In the genomic region with DNA sequence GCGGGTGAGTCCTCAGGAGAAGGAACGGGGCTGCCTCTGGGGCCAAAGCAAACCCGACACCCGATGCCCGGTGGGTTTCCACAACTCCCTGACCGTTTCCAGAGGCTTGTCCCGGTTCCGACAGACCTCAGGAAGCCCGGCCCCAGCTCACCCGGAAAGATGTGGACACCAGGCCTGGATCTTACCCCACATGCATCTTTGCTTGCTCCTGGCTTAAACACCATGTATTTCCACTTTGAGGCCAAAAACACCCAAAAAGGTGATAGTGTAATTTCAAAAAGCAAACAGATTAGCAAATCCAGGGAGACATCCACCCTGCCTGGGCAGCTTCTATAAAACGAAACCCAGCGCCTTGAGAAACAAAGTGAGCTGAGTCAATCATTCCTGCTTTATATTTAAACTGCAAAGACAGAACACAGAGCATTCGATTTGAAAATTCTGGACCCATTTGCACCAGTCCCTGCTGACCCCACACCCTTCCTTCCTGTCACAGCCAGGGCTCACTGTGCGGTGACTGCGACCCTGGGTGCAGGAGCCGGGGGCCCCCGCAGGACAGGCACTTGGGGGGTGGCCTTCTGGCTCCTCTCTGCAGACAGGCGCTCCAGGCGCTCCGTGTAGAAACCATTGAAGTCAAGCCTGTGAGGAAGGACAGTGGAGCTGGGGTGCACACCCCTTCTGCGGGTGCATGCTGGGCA, we compare ENCODE assay signal across 19 cellular contexts. TPM values are rescaled to one million over a fixed set of nuclear protein-coding genes. Genes with fewer than 3 reads are reported as not detected.
DNase-seq lines count a peak whose midpoint lies in the region; ATAC-seq, FAIRE-seq and TF ChIP-seq lines count a peak whose summit lies in the region.
"Had no signal": no experiment of that assay in that cellular context is flagged by ENCODE, and none has a peak within 500 bp of the region (broad histone marks: within the 10 kb centered on the region; RNA-seq: fewer than 3 reads in every experiment).

No MANE protein-coding gene starts in this region.

- WGBS in IMR-90 (ENCODE audit: extremely low coverage in 2 of 2, insufficient read length in 1 of 2), 2 experiments: 100% methylated on average over 2 of the region's 21 CpGs; no CpG with 5 or more reads in 1 of the 2 experiments

- POLR2A ChIA-PET in IMR-90 (lab: Charles Lee; ENCODE audit: unreplicated experiment): no interaction called here
- POLR2A ChIA-PET in naive thymus-derived CD4-positive, alpha-beta T cell (lab: Charles Lee): interaction anchor here (0.9 kb wide), 2 partner anchors 17 to 22 kb away, joined by 3 read pairs; no protein-coding TSS in a partner anchor

- H3K9ac ChIP-seq in BLaER1: no peak overlapping the region
- no peak overlapping the region for H3K9ac ChIP-seq in IMR-90 (ENCODE audit: low read depth, low read length)
- H3K9ac ChIP-seq: GM23248 had no signal

- peaks cover 0 to 10% (median 6%) of the 10 kb centered on the region in 5 donors for H3K36me3 Mint-ChIP-seq in naive thymus-derived CD4-positive, alpha-beta T cell
- H3K36me3 Mint-ChIP-seq: activated naive CD8-positive, alpha-beta T cell had no signal

- no peak overlapping the region for H2BK120ac ChIP-seq in IMR-90 (ENCODE audit: low read depth, low read length)

- no TSS peak for BruUV-seq in IMR-90 (replicated peaks; lab: Mats Ljungman, UMichigan)

- peaks cover 0 to 3% of the 10 kb centered on the region in 2 experiments; a peak in 1 of 4 replicates for H3K79me1 ChIP-seq in IMR-90 (ENCODE audit: low read depth in 1 of 2, low read length in 2 of 2)

- no peak for FAIRE-seq in GM12892 (lab: Jason Lieb, UNC)
- FAIRE-seq: GM12878 had no signal

- no peak for DNase-seq in IMR-90
- no peak for DNase-seq in breast epithelium (ENCODE audit: low spot score in 2 of 2)
- no peak for DNase-seq in naive thymus-derived CD4-positive, alpha-beta T cell
- no peak for DNase-seq in GM12892 (ENCODE audit: insufficient read length)
- no peak for DNase-seq in cerebellum (ENCODE audit: low spot score)
- DNase-seq: activated CD8-positive, alpha-beta memory T cell treated with anti-CD3 and anti-CD28 coated beads, Interleukin-2, amount 50 U/mL, for 48 hours; GM23248; NCI-H2171 had no signal

- peaks cover 11 to 36% (median 20%) of the 10 kb centered on the region in 7 donors for H3K4me1 Mint-ChIP-seq in naive thymus-derived CD4-positive, alpha-beta T cell

- no peak overlapping the region for H2BK5ac ChIP-seq in IMR-90 (ENCODE audit: low read depth, low read length, poor library complexity, severe bottlenecking)

- H2AK5ac ChIP-seq in IMR-90 (ENCODE audit: low read depth, low read length): no peak overlapping the region

- intact Hi-C loops in IMR-90 (cut with micrococcal nuclease): no loop called here
- intact Hi-C loops in breast epithelium (cut with DNase I; ENCODE audit: low total_unique reads): no loop called here
- intact Hi-C loops in naive thymus-derived CD4-positive, alpha-beta T cell (cut with micrococcal nuclease): loop anchor here in 1 of 2 donors (5.0 kb wide), 1 partner anchor 1122 kb away; no protein-coding TSS in a partner anchor

- H3K4me3 Mint-ChIP-seq in naive thymus-derived CD4-positive, alpha-beta T cell: peak overlapping the region in 1 of 10 donors; percentile 25

- H3K27ac Mint-ChIP-seq in naive thymus-derived CD4-positive, alpha-beta T cell: peak overlapping the region in 6 of 9 donors; percentile 22 to 72 (median 54)
- H3K27ac Mint-ChIP-seq: activated naive CD8-positive, alpha-beta T cell had no signal

- ATAC-seq in IMR-90 (ENCODE audit: low read depth) (no peak), GM18505 (IDR thresholded peaks at IDR 0.05; ENCODE audit: unreplicated experiment) (no peak), GM19023 (IDR thresholded peaks at IDR 0.05; ENCODE audit: unreplicated experiment) (no peak)
- ATAC-seq in naive thymus-derived CD4-positive, alpha-beta T cell: no peak

- peaks cover 65% of the 10 kb centered on the region for H3K36me3 ChIP-seq in BLaER1
- H3K36me3 ChIP-seq in IMR-90 (ENCODE audit: control insufficient read depth, insufficient read depth, low read length): peaks cover 47% of the 10 kb centered on the region
- peaks cover 5% of the 10 kb centered on the region for H3K36me3 ChIP-seq in breast epithelium
- peaks cover 0 to 48% (median 11%) of the 10 kb centered on the region in 3 experiments for H3K36me3 ChIP-seq in naive thymus-derived CD4-positive, alpha-beta T cell (ENCODE audit: control insufficient read depth in 2 of 3, insufficient read depth in 3 of 3, low read length in 3 of 3)

- H3K27ac ChIP-seq in BLaER1: no peak overlapping the region
- H3K27ac ChIP-seq in IMR-90 (ENCODE audit: insufficient read depth, low read length): no peak overlapping the region
- peak overlapping the region; percentile 61 to 77 for H3K27ac ChIP-seq in breast epithelium
- H3K27ac ChIP-seq in naive thymus-derived CD4-positive, alpha-beta T cell (ENCODE audit: low read depth, low read length): peak overlapping the region; percentile 31
- H3K27ac ChIP-seq: GM23248, SK-N-MC, thyroid gland had no signal

- CTCF ChIA-PET in IMR-90 (lab: Yijun Ruan, JAX): interaction anchor here (0.8 kb wide), 1 partner anchor 28 kb away, joined by 3 read pairs; no protein-coding TSS in a partner anchor
- CTCF ChIA-PET in naive thymus-derived CD4-positive, alpha-beta T cell (lab: Charles Lee): interaction anchor here (0.6 to 1.7 kb wide), 2 partner anchors 28 to 52 kb away, joined by 3 to 6 read pairs; no protein-coding TSS in a partner anchor

- no peak overlapping the region for H3K18ac ChIP-seq in IMR-90 (ENCODE audit: low read depth, low read length)

- H4K20me1 ChIP-seq in BLaER1 (peaks cover 76% of the 10 kb centered on the region), IMR-90 (ENCODE audit: insufficient read depth, low read length) (peaks cover 7% of the 10 kb centered on the region; the same call in 1 of the 2 replicates)

- 0 out of 2 replicates have a peak, but pooled peaks cover 4% of the 10 kb centered on the region for H3K9me1 ChIP-seq in IMR-90 (ENCODE audit: insufficient read depth, low read length)

- no peak overlapping the region for H3K56ac ChIP-seq in IMR-90 (ENCODE audit: extremely low read depth, insufficient read depth, low read length)

- H3K9me3 ChIP-seq in BLaER1 (no peaks in the 10 kb centered on the region), IMR-90 (ENCODE audit: control insufficient read depth, insufficient read depth, low read length) (no peaks in the 10 kb centered on the region), breast epithelium (no peaks in the 10 kb centered on the region)
- H3K9me3 ChIP-seq in naive thymus-derived CD4-positive, alpha-beta T cell (ENCODE audit: control insufficient read depth in 2 of 3, low read length in 3 of 3): no peaks in the 10 kb centered on the region
- H3K9me3 ChIP-seq: esophagus muscularis mucosa, thyroid gland had no signal

- H4K91ac ChIP-seq in IMR-90 (ENCODE audit: insufficient read depth, low read depth, low read length): no peak overlapping the region

- no peak overlapping the region for H2AFZ ChIP-seq in IMR-90 (replicated peaks; ENCODE audit: low read length, poor library complexity)
- H2AFZ ChIP-seq: GM23248 had no signal

- peak overlapping the region; percentile 96 for H3K4me2 ChIP-seq in BLaER1
- no peak overlapping the region for H3K4me2 ChIP-seq in IMR-90 (ENCODE audit: low read depth, low read length)

- no peak overlapping the region for H4K8ac ChIP-seq in IMR-90 (ENCODE audit: low read depth in 2 of 2, low read length in 2 of 2)

- no peaks in the 10 kb centered on the region for H3K9me3 Mint-ChIP-seq in naive thymus-derived CD4-positive, alpha-beta T cell

- H3K4me3 ChIP-seq in BLaER1 (no peak overlapping the region), IMR-90 (ENCODE audit: insufficient read depth, low read depth, low read length) (no peak overlapping the region), breast epithelium (peak overlapping the region in 1 of 3 donors; percentile 12)
- no peak overlapping the region for H3K4me3 ChIP-seq in naive thymus-derived CD4-positive, alpha-beta T cell (ENCODE audit: low read length)
- H3K4me3 ChIP-seq: esophagus muscularis mucosa, GM12878, GM23248, SK-N-MC, thyroid gland had no signal

- TF ChIP-seq CTCF in IMR-90 (conservative IDR thresholded peaks at IDR 0.05; ENCODE audit: low read depth, low read length) (no peak), breast epithelium (IDR thresholded peaks at IDR 0.05) (no peak)

- H2AK9ac ChIP-seq in IMR-90 (replicated peaks; ENCODE audit: low read depth, low read length, poor library complexity): peak overlapping the region; percentile 25

- dilution Hi-C loops in IMR-90 (cut with HindIII; ENCODE audit: low sequenced_read_pairs, unreplicated experiment): no loop called here

- H3K14ac ChIP-seq in IMR-90 (replicated peaks; ENCODE audit: low read depth, low read length): no peak overlapping the region

- no peak overlapping the region for H2BK20ac ChIP-seq in IMR-90 (ENCODE audit: low read depth, low read length)

- no peak overlapping the region for H4K5ac ChIP-seq in IMR-90 (ENCODE audit: low read depth, low read length)

- H3K23ac ChIP-seq in IMR-90 (ENCODE audit: low read depth, low read length): no peak overlapping the region

- H3K27me3 ChIP-seq in BLaER1 (peaks cover 30% of the 10 kb centered on the region), IMR-90 (ENCODE audit: control insufficient read depth, insufficient read depth, low read length) (peaks cover 9% of the 10 kb centered on the region), breast epithelium (peaks cover 0 to 23% of the 10 kb centered on the region in 2 donors)
- no peaks in the 10 kb centered on the region for H3K27me3 ChIP-seq in naive thymus-derived CD4-positive, alpha-beta T cell (ENCODE audit: control insufficient read depth in 2 of 2, insufficient read depth in 2 of 2, low read length in 2 of 2)
- H3K27me3 ChIP-seq: thyroid gland had no signal

- no peak for TF ChIP-seq RAD21 in IMR-90 (IDR thresholded peaks at IDR 0.05; ENCODE audit: low read length)

- H3K4ac ChIP-seq in IMR-90 (ENCODE audit: low read depth, low read length): no peak overlapping the region

- H2BK15ac ChIP-seq in IMR-90 (ENCODE audit: low read depth, low read length): no peak overlapping the region

- H3K4me1 ChIP-seq in BLaER1 (peaks cover 55% of the 10 kb centered on the region), IMR-90 (ENCODE audit: control insufficient read depth, insufficient read depth, low read length) (peaks cover 10% of the 10 kb centered on the region), breast epithelium (peaks cover 0 to 9% of the 10 kb centered on the region in 2 donors)
- peaks cover 22 to 34% of the 10 kb centered on the region in 2 donors for H3K4me1 ChIP-seq in naive thymus-derived CD4-positive, alpha-beta T cell (ENCODE audit: control insufficient read depth in 2 of 2, insufficient read depth in 2 of 2, low read length in 2 of 2)

- TF ChIP-seq POLR2A in IMR-90 (IDR thresholded peaks at IDR 0.05; ENCODE audit: low read depth, low read length) (no peak), breast epithelium (IDR thresholded peaks at IDR 0.05) (no peak), GM18505 (IDR thresholded peaks at IDR 0.05; ENCODE audit: borderline replicate concordance, extremely low read depth, insufficient read depth, insufficient read length) (no peak), GM12892 (IDR thresholded peaks at IDR 0.05; ENCODE audit: low read depth, low read length) (no peak)

- in situ Hi-C loops in IMR-90 (cut with MboI; ENCODE audit: low sequenced_read_pairs): no loop called here

- no peaks in the 10 kb centered on the region for H3K27me3 Mint-ChIP-seq in naive thymus-derived CD4-positive, alpha-beta T cell
- H3K27me3 Mint-ChIP-seq: activated naive CD8-positive, alpha-beta T cell had no signal

RNA-seq across cellular contexts. Expression of gene ADAM8, which starts 2.7 kb away (rescaled TPM):
- total RNA-seq in IMR-90 (2012; rRNA removed) (under 0.01 and 0.28 TPM in 2 replicates), breast epithelium (1 to 10 TPM; 4.6 to 6.6 (median 5.0) TPM), cerebellum (1.6 TPM)
- polyA plus RNA-seq in IMR-90 (2012; rRNA removed): 0.74 and 0.90 TPM in 2 replicates
- 0.14 and 0.51 TPM in 2 replicates for polyA plus RNA-seq in IMR-90 (2012; cell fraction: cytosol; rRNA removed)
- polyA plus RNA-seq in IMR-90 (2012; cell fraction: nucleus; rRNA removed; ENCODE audit: low replicate concordance): 6.8 and 19.7 TPM in 2 replicates
- 100 to 1,000 TPM in 2 of 5 experiments, 10 to 100 TPM in 3; 19.5 to 239 (median 87.6) TPM for total RNA-seq in naive thymus-derived CD4-positive, alpha-beta T cell
- polyA plus RNA-seq in naive thymus-derived CD4-positive, alpha-beta T cell: 10 to 100 TPM; 22.7 to 27.8 TPM
- polyA plus RNA-seq in GM12892 (2012; ENCODE audit: missing spikeins): 20.8 TPM
- polyA plus RNA-seq: GM23248 had no signal

RNA-seq across cellular contexts. Expression of gene TUBGCP2, which starts 29.3 kb away (rescaled TPM):
- total RNA-seq in IMR-90 (2012; rRNA removed): 65.0 and 72.6 TPM in 2 replicates
- 48.1 and 48.6 TPM in 2 replicates for polyA plus RNA-seq in IMR-90 (2012; rRNA removed)
- polyA plus RNA-seq in IMR-90 (2012; cell fraction: cytosol; rRNA removed): 23.0 and 41.7 TPM in 2 replicates
- polyA plus RNA-seq in IMR-90 (2012; cell fraction: nucleus; rRNA removed; ENCODE audit: low replicate concordance): 62.3 and 99.6 TPM in 2 replicates
- total RNA-seq in breast epithelium: 10 to 100 TPM; 33.6 to 40.0 (median 39.5) TPM
- 10 to 100 TPM; 67.7 to 97.0 (median 69.5) TPM for total RNA-seq in naive thymus-derived CD4-positive, alpha-beta T cell
- polyA plus RNA-seq in naive thymus-derived CD4-positive, alpha-beta T cell: 10 to 100 TPM; 29.6 to 32.6 TPM
- polyA plus RNA-seq in GM12892 (2012; ENCODE audit: missing spikeins): 23.8 TPM
- total RNA-seq in cerebellum: 37.8 TPM

RNA-seq across cellular contexts. Expression of gene ZNF511, which starts 29.3 kb away (rescaled TPM):
- total RNA-seq in IMR-90 (2012; rRNA removed): 13.6 and 14.2 TPM in 2 replicates
- 32.6 and 36.8 TPM in 2 replicates for polyA plus RNA-seq in IMR-90 (2012; rRNA removed)
- polyA plus RNA-seq in IMR-90 (2012; cell fraction: cytosol; rRNA removed): 20.3 and 34.8 TPM in 2 replicates
- 33.0 and 37.6 TPM in 2 replicates for polyA plus RNA-seq in IMR-90 (2012; cell fraction: nucleus; rRNA removed; ENCODE audit: low replicate concordance)
- total RNA-seq in breast epithelium: 10 to 100 TPM; 27.4 to 33.2 (median 32.1) TPM
- total RNA-seq in naive thymus-derived CD4-positive, alpha-beta T cell: 10 to 100 TPM; 29.6 to 49.8 (median 32.8) TPM
- 10 to 100 TPM; 78.9 to 88.1 TPM for polyA plus RNA-seq in naive thymus-derived CD4-positive, alpha-beta T cell
- 28.3 TPM for polyA plus RNA-seq in GM12892 (2012; ENCODE audit: missing spikeins)
- total RNA-seq in cerebellum: 8.9 TPM

RNA-seq across cellular contexts. Expression of gene VENTX, which starts 41.8 kb away (rescaled TPM):
- not detected in 2 replicates for total RNA-seq in IMR-90 (2012; rRNA removed)
- not detected in 2 replicates for polyA plus RNA-seq in IMR-90 (2012; rRNA removed)
- not detected in 2 replicates for polyA plus RNA-seq in IMR-90 (2012; cell fraction: cytosol; rRNA removed)
- polyA plus RNA-seq in IMR-90 (2012; cell fraction: nucleus; rRNA removed; ENCODE audit: low replicate concordance): 0.02 TPM in 1 of 2 replicates, not detected in the other
- total RNA-seq in breast epithelium: 1 to 10 TPM in 1 of 3 donors, under 1 TPM in 2; 0.33 to 4.6 (median 0.73) TPM
- total RNA-seq in naive thymus-derived CD4-positive, alpha-beta T cell: 1 to 10 TPM in 1 of 5 experiments, under 1 TPM in 1, not detected in 3; 0.85 to 5.7 TPM
- not detected for polyA plus RNA-seq in naive thymus-derived CD4-positive, alpha-beta T cell
- polyA plus RNA-seq in GM12892 (2012; ENCODE audit: missing spikeins): not detected
- total RNA-seq in cerebellum: 0.09 TPM
- total RNA-seq: GM12878, GM23248 had no signal
- polyA plus RNA-seq: AG04450, GM23248 had no signal

RNA-seq across cellular contexts. Expression of gene UTF1, which starts 49.4 kb away (rescaled TPM):
- total RNA-seq in IMR-90 (2012; rRNA removed) (not detected in 2 replicates), breast epithelium (not detected), cerebellum (not detected)
- polyA plus RNA-seq in IMR-90 (2012; rRNA removed): not detected in 2 replicates
- not detected in 2 replicates for polyA plus RNA-seq in IMR-90 (2012; cell fraction: cytosol; rRNA removed)
- not detected in 2 replicates for polyA plus RNA-seq in IMR-90 (2012; cell fraction: nucleus; rRNA removed; ENCODE audit: low replicate concordance)
- total RNA-seq in naive thymus-derived CD4-positive, alpha-beta T cell: under 1 TPM in 1 of 5 experiments, not detected in 4; 0.56 TPM
- polyA plus RNA-seq in naive thymus-derived CD4-positive, alpha-beta T cell: not detected
- not detected for polyA plus RNA-seq in GM12892 (2012; ENCODE audit: missing spikeins)
- total RNA-seq: esophagus muscularis mucosa, GM12878, GM23248, left lobe of liver, omental fat pad, thyroid gland had no signal
- polyA plus RNA-seq: AG04450, GM12878, GM23248 had no signal

Comparison
In these comparisons a context has a peak if more than half of its experiments do, and no peak if none do; other contexts are left out.
1. H3K27ac ChIP-seq: peak in breast epithelium (2 of 2) and naive thymus-derived CD4-positive, alpha-beta T cell (single experiment); none in BLaER1 (single experiment) and IMR-90 (single experiment).